ENCODE assay signal across 8 cellular contexts in genomic region chr6:32175711-32176475, GRCh38. TPM values are rescaled to one million over a fixed set of nuclear protein-coding genes. Genes with fewer than 3 reads are reported as not detected.
DNase-seq lines count a peak whose midpoint lies in the region; ATAC-seq and TF ChIP-seq lines count a peak whose summit lies in the region.

Gene AGPAT1 (minus strand): TSS chr6:32176084. CDS start chr6:32171496, 4,588 bp downstream.

- peak within 1 kb of the TSS; percentile 91 for H3K4me3 Mint-ChIP-seq in progenitor cell of endocrine pancreas (ENCODE audit: low read depth)

- TF ChIP-seq EP300 in upper lobe of left lung (IDR thresholded peaks at IDR 0.05) = no peak

- H3K9me3 ChIP-seq in left ventricle myocardium inferior (replicated peaks) (no peaks in the 10 kb centered on the region), upper lobe of left lung (no peaks in the 10 kb centered on the region)

- intact Hi-C loops in T-helper 2 cell treated with Interferon-gamma antibody and Interleukin-4, amounts not matched to agents 100 ng/mL and 5 ng/mL, for 36 hours (cut with micrococcal nuclease) = loop anchor here (1.0 to 10.0 kb wide), 6 partner anchors 21 to 796 kb away; partner anchors contain the start of genes C6orf47, CLIC1, CSNK2B and FKBPL
- intact Hi-C loops in left ventricle myocardium inferior (cut with micrococcal nuclease) = no loop called here

- WGBS in upper lobe of left lung, 2 donors = 1 to 2% methylated on average over 14 to 27 of the region's 27 CpGs

- peaks cover 13% of the 10 kb centered on the region for H3K36me3 Mint-ChIP-seq in progenitor cell of endocrine pancreas (ENCODE audit: insufficient read depth)

- H3K27ac ChIP-seq in angular gyrus (ENCODE audit: low read depth, low read length) (peak within 1 kb of the TSS; percentile 98), left ventricle myocardium inferior (replicated peaks) (peak within 1 kb of the TSS; percentile 97), upper lobe of left lung (peak within 1 kb of the TSS; percentile 89 to 98 (median 96))

- H3K4me1 ChIP-seq in left ventricle myocardium inferior (peaks cover 56% of the 10 kb centered on the region), upper lobe of left lung (peaks cover 37 to 56% (median 45%) of the 10 kb centered on the region in 4 donors)

- TF ChIP-seq POLR2A in upper lobe of left lung (IDR thresholded peaks at IDR 0.05) = peak in 2 of 4 donors; percentile 64 to 76

- peak within 1 kb of the TSS; percentile 100 for H3K27ac Mint-ChIP-seq in progenitor cell of endocrine pancreas

- H3K27me3 ChIP-seq in left ventricle myocardium inferior (ENCODE audit: low read depth) (no peaks in the 10 kb centered on the region), upper lobe of left lung (no peaks in the 10 kb centered on the region)

- H3K4me3 ChIP-seq in left ventricle myocardium inferior (peak within 1 kb of the TSS; percentile 93), upper lobe of left lung (peak within 1 kb of the TSS; percentile 80 to 87 (median 84))

- no peaks in the 10 kb centered on the region for H3K27me3 Mint-ChIP-seq in progenitor cell of endocrine pancreas

- ATAC-seq in HG02763 (IDR thresholded peaks at IDR 0.05; ENCODE audit: unreplicated experiment) = peak; percentile 37
- peak; percentile 85 to 86 for ATAC-seq in upper lobe of left lung (ENCODE audit: low FRiP score in 2 of 2)

- H3K9me3 Mint-ChIP-seq in progenitor cell of endocrine pancreas (ENCODE audit: low read depth) = no peaks in the 10 kb centered on the region

- TF ChIP-seq CTCF in left ventricle myocardium inferior (IDR thresholded peaks at IDR 0.05; ENCODE audit: borderline replicate concordance) (no peak), progenitor cell of endocrine pancreas (IDR thresholded peaks at IDR 0.05; ENCODE audit: unreplicated experiment) (no peak), upper lobe of left lung (IDR thresholded peaks at IDR 0.05) (no peak)

- DNase-seq in GM03348 (ENCODE audit: low spot score) (peak; percentile 98), NCI-H2029 (lab: John Stamatoyannopoulos, UW) (peak; percentile 94), left ventricle myocardium inferior (peak; percentile 99), progenitor cell of endocrine pancreas (ENCODE audit: low spot score, unreplicated experiment) (peak; percentile 89), upper lobe of left lung (peak; percentile 93 to 97)

- H3K4me1 Mint-ChIP-seq in progenitor cell of endocrine pancreas (ENCODE audit: low read depth) = peaks cover 51% of the 10 kb centered on the region

- H3K36me3 ChIP-seq in left ventricle myocardium inferior (peaks cover 17% of the 10 kb centered on the region), upper lobe of left lung (peaks cover 3 to 18% (median 11%) of the 10 kb centered on the region in 4 donors)

RNA-seq across cellular contexts. Expression of gene AGPAT1, which starts in this region (rescaled TPM):
- 40.8 and 41.6 TPM in 2 replicates for total RNA-seq in T-helper 2 cell treated with Interferon-gamma antibody and Interleukin-4, amounts not matched to agents 100 ng/mL and 5 ng/mL, for 36 hours
- total RNA-seq in left ventricle myocardium inferior (43.0 TPM), progenitor cell of endocrine pancreas (94.1 and 102 TPM in 2 replicates), upper lobe of left lung (10 to 100 TPM; 25.9 to 54.5 (median 32.6) TPM)

Comparison
In these comparisons a context has a peak if more than half of its experiments do, and no peak if none do; other contexts are left out.
1. Peak in every context shown above with its lines: DNase-seq, ATAC-seq, H3K4me3 ChIP-seq and H3K27ac ChIP-seq.